In genomic region chr4:135601351-135601750, GRCh38 we compare ENCODE assay signal across 27 cellular contexts.
DNase-seq lines count a peak whose midpoint lies in the region; ATAC-seq, FAIRE-seq and TF ChIP-seq lines count a peak whose summit lies in the region.
"Had no signal": no experiment of that assay in that cellular context is flagged by ENCODE, and none has a peak within 500 bp of the region (broad histone marks: within the 10 kb centered on the region; RNA-seq: fewer than 3 reads in every experiment).

No MANE protein-coding gene starts in this region.

- H3K9ac ChIP-seq in PC-3 (ENCODE audit: low read length) = no peak overlapping the region
- no peak overlapping the region for H3K9ac ChIP-seq in astrocyte (ENCODE audit: low read length)
- H3K9ac ChIP-seq: BLaER1 treated with 17β-estradiol and CSF1 and Interleukin-3, amounts not matched to agents 10 nM and 100 nM had no signal

- H3K4me3 ChIP-seq in PC-3 (ENCODE audit: low read length) = no peak overlapping the region
- H3K4me3 ChIP-seq in astrocyte (ENCODE audit: insufficient read depth, low read depth, low read length) = no peak overlapping the region
- H3K4me3 ChIP-seq in breast epithelium = no peak overlapping the region
- H3K4me3 ChIP-seq: A549; BLaER1 treated with 17β-estradiol and CSF1 and Interleukin-3, amounts not matched to agents 10 nM and 100 nM; GM23338; HAP-1 had no signal

- H3K9me3 Mint-ChIP-seq in Calu3 (ENCODE audit: low read depth, unreplicated experiment) (peaks cover 2% of the 10 kb centered on the region), astrocyte (ENCODE audit: unreplicated experiment) (peaks cover 2% of the 10 kb centered on the region)

- FAIRE-seq in astrocyte (lab: Jason Lieb, UNC) = no peak
- FAIRE-seq: A549, D721Med, GM12891, GM18507 had no signal

- H3K4me2 ChIP-seq in PC-3 (ENCODE audit: low read length) (no peak overlapping the region), astrocyte (ENCODE audit: low read length) (no peak overlapping the region)
- H3K4me2 ChIP-seq: A549; BLaER1 treated with 17β-estradiol and CSF1 and Interleukin-3, amounts not matched to agents 10 nM and 100 nM; GM23338 had no signal

- H3K27ac ChIP-seq in PC-3 (ENCODE audit: low read length) (no peak overlapping the region), astrocyte (ENCODE audit: low read depth, low read length) (no peak overlapping the region), breast epithelium (no peak overlapping the region)
- H3K27ac ChIP-seq: A549; BLaER1 treated with 17β-estradiol and CSF1 and Interleukin-3, amounts not matched to agents 10 nM and 100 nM had no signal

- H4K20me1 ChIP-seq in PC-3 (ENCODE audit: low read length) = no peaks in the 10 kb centered on the region
- H4K20me1 ChIP-seq in astrocyte (ENCODE audit: insufficient read depth, low read length) = no peaks in the 10 kb centered on the region
- H4K20me1 ChIP-seq: BLaER1 treated with 17β-estradiol and CSF1 and Interleukin-3, amounts not matched to agents 10 nM and 100 nM had no signal

- no peaks in the 10 kb centered on the region for H3K79me2 ChIP-seq in PC-3 (ENCODE audit: low read length)
- H3K79me2 ChIP-seq in astrocyte (ENCODE audit: insufficient read depth, low read length) = no peaks in the 10 kb centered on the region

- H3K9me3 ChIP-seq in PC-3 (ENCODE audit: low read length) (no peaks in the 10 kb centered on the region), astrocyte (ENCODE audit: insufficient read depth, low read depth, low read length) (peaks cover 6% of the 10 kb centered on the region), breast epithelium (peaks cover 0 to 16% of the 10 kb centered on the region in 2 donors)
- H3K9me3 ChIP-seq: A549, BE2C, HAP-1 had no signal

- H3K27ac Mint-ChIP-seq in Calu3 (ENCODE audit: unreplicated experiment) = no peak overlapping the region
- H3K27ac Mint-ChIP-seq in astrocyte (ENCODE audit: unreplicated experiment) = no peak overlapping the region
- H3K27ac Mint-ChIP-seq: CD14-positive monocyte; CD4-positive, alpha-beta T cell; CD8-positive, alpha-beta memory T cell; GM23338; HFFc6 had no signal

- no peak for ATAC-seq in PC-3
- ATAC-seq in HG03354 (IDR thresholded peaks at IDR 0.05; ENCODE audit: poor library complexity, severe bottlenecking, unreplicated experiment) = no peak
- no peak for ATAC-seq in HG02938 (IDR thresholded peaks at IDR 0.05; ENCODE audit: unreplicated experiment)
- ATAC-seq: A549, GM23338 had no signal

- no peaks in the 10 kb centered on the region for H3K9me2 ChIP-seq in PC-3 (replicated peaks; ENCODE audit: low read length)

- H3F3A ChIP-seq in PC-3 (ENCODE audit: low read length, unreplicated experiment) = no peaks in the 10 kb centered on the region

- TF ChIP-seq CTCF in Calu3 (IDR thresholded peaks at IDR 0.05; ENCODE audit: unreplicated experiment) = no peak
- no peak for TF ChIP-seq CTCF in PC-3 (conservative IDR thresholded peaks at IDR 0.05; ENCODE audit: low read depth, low read length)
- TF ChIP-seq CTCF in astrocyte (IDR thresholded peaks at IDR 0.05; ENCODE audit: insufficient read depth, low read depth, low read length) = no peak
- no peak for TF ChIP-seq CTCF in breast epithelium (IDR thresholded peaks at IDR 0.05)

- peak; percentile 1 for DNase-seq in Calu3
- DNase-seq in PC-3 = peak; percentile 41
- DNase-seq in astrocyte (ENCODE audit: low read depth) = peak; percentile 27
- no peak for DNase-seq in NCI-H774 (lab: John Stamatoyannopoulos, UW)
- DNase-seq in breast epithelium (ENCODE audit: low spot score in 2 of 2) = no peak
- DNase-seq: 8988T; ACHN; AML-193; BE2C; CD4-positive, alpha-beta T cell; CD8-positive, alpha-beta memory T cell; COR-L47; DMS 273 treated with DMSO at 0.1 percent for 48 hours; DMS79; EL; GDM1; HFFc6 had no signal

- H3K4me1 Mint-ChIP-seq in Calu3 (ENCODE audit: low read depth, unreplicated experiment) (no peaks in the 10 kb centered on the region), astrocyte (ENCODE audit: low read depth, unreplicated experiment) (no peaks in the 10 kb centered on the region)
- H3K4me1 Mint-ChIP-seq: CD14-positive monocyte; CD8-positive, alpha-beta memory T cell had no signal

- H3K27me3 ChIP-seq in PC-3 (ENCODE audit: low read length) (no peaks in the 10 kb centered on the region), astrocyte (ENCODE audit: insufficient read depth, low read length) (no peaks in the 10 kb centered on the region), breast epithelium (no peaks in the 10 kb centered on the region)
- H3K27me3 ChIP-seq: BE2C; BLaER1 treated with 17β-estradiol and CSF1 and Interleukin-3, amounts not matched to agents 10 nM and 100 nM had no signal

- H3K36me3 Mint-ChIP-seq in Calu3 (ENCODE audit: insufficient read depth, unreplicated experiment) (no peaks in the 10 kb centered on the region), astrocyte (ENCODE audit: low read depth, unreplicated experiment) (no peaks in the 10 kb centered on the region)
- H3K36me3 Mint-ChIP-seq: CD14-positive monocyte; CD8-positive, alpha-beta memory T cell had no signal

- H3K27me3 Mint-ChIP-seq in Calu3 (ENCODE audit: unreplicated experiment) (no peaks in the 10 kb centered on the region), astrocyte (ENCODE audit: low read depth, unreplicated experiment) (no peaks in the 10 kb centered on the region)
- H3K27me3 Mint-ChIP-seq: CD4-positive, alpha-beta T cell; CD8-positive, alpha-beta memory T cell had no signal

- POLR2A ChIA-PET in PC-3 (lab: Charles Lee; ENCODE audit: unreplicated experiment) = no interaction called here

- H3K4me3 Mint-ChIP-seq in Calu3 (ENCODE audit: low read depth, unreplicated experiment) (no peak overlapping the region), astrocyte (ENCODE audit: unreplicated experiment) (no peak overlapping the region)
- H3K4me3 Mint-ChIP-seq: CD14-positive monocyte; CD4-positive, alpha-beta T cell; CD8-positive, alpha-beta memory T cell; GM23338; HFFc6 had no signal

- H2AFZ ChIP-seq in PC-3 (ENCODE audit: low read length) (no peak overlapping the region), astrocyte (ENCODE audit: low read depth, low read length) (no peak overlapping the region)
- H2AFZ ChIP-seq: GM23338 had no signal

- CTCF ChIA-PET in Calu3 (lab: Charles Lee) = no interaction called here
- CTCF ChIA-PET in PC-3 (lab: Charles Lee) = no interaction called here

- H3K4me1 ChIP-seq in PC-3 (ENCODE audit: insufficient read depth, low read length) (no peaks in the 10 kb centered on the region), astrocyte (ENCODE audit: insufficient read depth, low read length) (no peaks in the 10 kb centered on the region), breast epithelium (no peaks in the 10 kb centered on the region)
- H3K4me1 ChIP-seq: A549; BE2C; BLaER1 treated with 17β-estradiol and CSF1 and Interleukin-3, amounts not matched to agents 10 nM and 100 nM; HAP-1 had no signal

- H3K36me3 ChIP-seq in PC-3 (ENCODE audit: low read depth, low read length) (no peaks in the 10 kb centered on the region), astrocyte (ENCODE audit: insufficient read depth, low read length) (no peaks in the 10 kb centered on the region), breast epithelium (no peaks in the 10 kb centered on the region)
- H3K36me3 ChIP-seq: BE2C; BLaER1 treated with 17β-estradiol and CSF1 and Interleukin-3, amounts not matched to agents 10 nM and 100 nM; HAP-1 had no signal

- TF ChIP-seq POLR2A in breast epithelium (IDR thresholded peaks at IDR 0.05) = no peak

- intact Hi-C loops in Calu3 (cut with micrococcal nuclease; ENCODE audit: unreplicated experiment) = no loop called here
- intact Hi-C loops in PC-3 (cut with micrococcal nuclease) = no loop called here
- intact Hi-C loops in breast epithelium (cut with DNase I; ENCODE audit: low total_unique reads) = no loop called here

- BruUV-seq in Calu3 (replicated peaks; lab: Mats Ljungman, UMichigan) = no TSS peak
- no TSS peak for BruUV-seq in PC-3 (replicated peaks; lab: Mats Ljungman, UMichigan)

Comparison
In these comparisons a context has a peak if more than half of its experiments do, and no peak if none do; other contexts are left out.
1. DNase-seq: peak in Calu3 (single experiment), PC-3 (single experiment) and astrocyte (single experiment); none in NCI-H774 (single experiment) and breast epithelium (0 of 2).